In genomic region chr10:37865264-37865663, GRCh38 we compare ENCODE assay signal across 23 cellular contexts. TPM values are rescaled to one million over a fixed set of nuclear protein-coding genes. Genes with fewer than 3 reads are reported as not detected.
DNase-seq lines count a peak whose midpoint lies in the region; ATAC-seq, FAIRE-seq and TF ChIP-seq lines count a peak whose summit lies in the region.
"Had no signal": no experiment of that assay in that cellular context is flagged by ENCODE, and none has a peak within 500 bp of the region (broad histone marks: within the 10 kb centered on the region; RNA-seq: fewer than 3 reads in every experiment).

No MANE protein-coding gene starts in this region.

- H3K4me1 ChIP-seq in HepG2 (ENCODE audit: insufficient read depth, low read length) (peaks cover 49% of the 10 kb centered on the region), right lobe of liver (no peaks in the 10 kb centered on the region), OCI-LY7 (ENCODE audit: insufficient read depth, low read length, poor library complexity, severe bottlenecking) (peaks cover 18% of the 10 kb centered on the region)
- H3K4me1 ChIP-seq: BE2C, SJSA1 had no signal

- no peak overlapping the region for H3K9ac ChIP-seq in HepG2 (ENCODE audit: insufficient read depth, low read depth, low read length)

- ATAC-seq in HepG2 (peak; percentile 67), right lobe of liver (no peak), GM18868 (IDR thresholded peaks at IDR 0.05; ENCODE audit: unreplicated experiment) (no peak), HG02885 (IDR thresholded peaks at IDR 0.05; ENCODE audit: poor library complexity, unreplicated experiment) (no peak), GM21529 (IDR thresholded peaks at IDR 0.05; ENCODE audit: unreplicated experiment) (no peak)
- ATAC-seq: Panc1 had no signal

- no peak overlapping the region for H3K4me3 Mint-ChIP-seq in progenitor cell of endocrine pancreas (ENCODE audit: low read depth)
- H3K4me3 Mint-ChIP-seq: CD4-positive, CD25-positive, alpha-beta regulatory T cell had no signal

- H3K27ac ChIP-seq in HepG2 (ENCODE audit: extremely low read length, insufficient read depth, low read length) = no peak overlapping the region
- H3K27ac ChIP-seq in right lobe of liver = no peak overlapping the region
- peak overlapping the region; percentile 50 for H3K27ac ChIP-seq in OCI-LY7 (ENCODE audit: low read depth, low read length, poor library complexity, severe bottlenecking)
- H3K27ac ChIP-seq: SJSA1 had no signal

- H3K27me3 Mint-ChIP-seq in progenitor cell of endocrine pancreas = no peaks in the 10 kb centered on the region
- H3K27me3 Mint-ChIP-seq: CD4-positive, CD25-positive, alpha-beta regulatory T cell had no signal

- BruUV-seq in HepG2 (replicated peaks; lab: Mats Ljungman, UMichigan) (no TSS peak), OCI-LY7 (replicated peaks; lab: Mats Ljungman, UMichigan) (no TSS peak)

- H3K36me3 Mint-ChIP-seq in progenitor cell of endocrine pancreas (ENCODE audit: insufficient read depth) = peaks cover 2% of the 10 kb centered on the region
- H3K36me3 Mint-ChIP-seq: CD4-positive, CD25-positive, alpha-beta regulatory T cell had no signal

- DNase-seq in HepG2 (ENCODE audit: low spot score) (no peak), right lobe of liver (no peak), OCI-LY7 (ENCODE audit: low spot score) (no peak), fibroblast of peridontal ligament (ENCODE audit: extremely low read depth) (peak; percentile 4), progenitor cell of endocrine pancreas (ENCODE audit: low spot score, unreplicated experiment) (no peak)
- DNase-seq: 8988T; BE2C; CD4-positive, CD25-positive, alpha-beta regulatory T cell; COR-L47; DMS 273 treated with DMSO at 0.1 percent for 48 hours; DND-41; Kasumi-1; NCI-H1105 treated with DMSO at 0.1 percent for 48 hours; NCI-H1694; NCI-H510A; NCI-H82 had no signal

- TF ChIP-seq CTCF in HepG2 (CRISPR knock-in tag; IDR thresholded peaks at IDR 0.05) = no peak
- TF ChIP-seq CTCF in right lobe of liver (IDR thresholded peaks at IDR 0.05) = no peak
- no peak for TF ChIP-seq CTCF in OCI-LY7 (conservative IDR thresholded peaks at IDR 0.05; ENCODE audit: low read length)
- TF ChIP-seq CTCF in progenitor cell of endocrine pancreas (IDR thresholded peaks at IDR 0.05; ENCODE audit: unreplicated experiment) = no peak

- H4K20me1 ChIP-seq in HepG2 (ENCODE audit: insufficient read depth, low read length) = no peaks in the 10 kb centered on the region
- no peaks in the 10 kb centered on the region for H4K20me1 ChIP-seq in OCI-LY7 (ENCODE audit: insufficient read depth, low read length)

- intact Hi-C loops in HepG2 (cut with micrococcal nuclease; ENCODE audit: unreplicated experiment) = no loop called here
- intact Hi-C loops in right lobe of liver (cut with DNase I) = no loop called here
- intact Hi-C loops in OCI-LY7 (cut with micrococcal nuclease; ENCODE audit: unreplicated experiment) = no loop called here

- 6% methylated on average over 3 of the region's 3 CpGs for WGBS in HepG2 (ENCODE audit: low lambda C conversion rate)
- 64% methylated on average over 3 of the region's 3 CpGs for WGBS in right lobe of liver (ENCODE audit: insufficient coverage, low coverage, low lambda C conversion rate, missing lambda C conversion rate)

- FAIRE-seq in HepG2 (lab: Jason Lieb, UNC) = no peak
- FAIRE-seq: G401.6, H1 had no signal

- H3K4me3 ChIP-seq in HepG2 (replicated peaks in 1 of 3; ENCODE audit: insufficient read depth in 1 of 3, low read depth in 2 of 3, low read length in 3 of 3) (peak overlapping the region in 2 of 3 experiments; percentile 50 to 54; a peak in 2 of 6 replicates), right lobe of liver (no peak overlapping the region), OCI-LY7 (ENCODE audit: low read depth, low read length, poor library complexity, severe bottlenecking) (no peak overlapping the region)
- H3K4me3 ChIP-seq: SJSA1 had no signal

- no peak for TF ChIP-seq POLR2A in HepG2 (IDR thresholded peaks at IDR 0.05; ENCODE audit: insufficient read depth in 1 of 2, low read depth in 2 of 2, low read length in 2 of 2)
- no peak for TF ChIP-seq POLR2A in right lobe of liver (IDR thresholded peaks at IDR 0.05)

- POLR2A ChIA-PET in HepG2 (lab: Yijun Ruan, JAX) = no interaction called here
- POLR2A ChIA-PET in OCI-LY7 (lab: Charles Lee) = interaction anchor here (1.0 kb wide), 1 partner anchor 11 kb away, joined by 5 read pairs; no protein-coding TSS in a partner anchor

- in situ Hi-C loops in HepG2 (cut with HindIII; ENCODE audit: extremely low pct_ligation_motif_present, low pct_unique_long_range_greater_than_20kb) = no loop called here

- no peaks in the 10 kb centered on the region for H3K36me3 ChIP-seq in HepG2 (replicated peaks in 1 of 2; ENCODE audit: control insufficient read depth in 1 of 2, insufficient read depth in 2 of 2, low read length in 2 of 2)
- H3K36me3 ChIP-seq in right lobe of liver = no peaks in the 10 kb centered on the region
- H3K36me3 ChIP-seq in OCI-LY7 (ENCODE audit: insufficient read depth, low read length) = no peaks in the 10 kb centered on the region
- H3K36me3 ChIP-seq: BE2C, SJSA1 had no signal

- no peaks in the 10 kb centered on the region for H3K9me2 ChIP-seq in OCI-LY7 (ENCODE audit: insufficient read depth, low read length)

- CTCF ChIA-PET in HepG2 (lab: Yijun Ruan, JAX; ENCODE audit: low intra/inter-chr PET ratio, low total read pairs) (no interaction called here), OCI-LY7 (lab: Charles Lee; ENCODE audit: unreplicated experiment) (no interaction called here)

- no peak for TF ChIP-seq EP300 in HepG2 (IDR thresholded peaks at IDR 0.05; ENCODE audit: low read depth in 2 of 2, low read length in 2 of 2)
- TF ChIP-seq EP300 in HepG2 (CRISPR knock-in tag; IDR thresholded peaks at IDR 0.05; ENCODE audit: borderline replicate concordance) = no peak

- H3K27me3 ChIP-seq in HepG2 (ENCODE audit: control insufficient read depth in 1 of 2, insufficient read depth in 2 of 2, low read length in 2 of 2) (no peaks in the 10 kb centered on the region), right lobe of liver (no peaks in the 10 kb centered on the region)
- H3K27me3 ChIP-seq: BE2C, SJSA1 had no signal

- H3K79me2 ChIP-seq in HepG2 (ENCODE audit: insufficient read depth, low read length) = no peaks in the 10 kb centered on the region
- no peaks in the 10 kb centered on the region for H3K79me2 ChIP-seq in OCI-LY7 (ENCODE audit: insufficient read depth, low read depth, low read length)

- H3K9me3 ChIP-seq in HepG2 (ENCODE audit: low read length) = peaks cover 6% of the 10 kb centered on the region; the same call in 1 of the 2 replicates
- no peaks in the 10 kb centered on the region for H3K9me3 ChIP-seq in right lobe of liver
- peaks cover 6% of the 10 kb centered on the region; the same call in 1 of the 2 replicates for H3K9me3 ChIP-seq in OCI-LY7 (ENCODE audit: low read length)
- H3K9me3 ChIP-seq: BE2C had no signal

- H3K4me2 ChIP-seq in HepG2 (ENCODE audit: low read depth, low read length) (peak overlapping the region; percentile 69; the same call in 1 of the 2 replicates), OCI-LY7 (ENCODE audit: low read length) (peak overlapping the region; percentile 54)

- H3K4me1 Mint-ChIP-seq in progenitor cell of endocrine pancreas (ENCODE audit: low read depth) = no peaks in the 10 kb centered on the region
- H3K4me1 Mint-ChIP-seq: CD4-positive, CD25-positive, alpha-beta regulatory T cell had no signal

- H2AFZ ChIP-seq in HepG2 (ENCODE audit: low read length) (no peak overlapping the region), OCI-LY7 (ENCODE audit: low read length) (peak overlapping the region; percentile 91; the same call in 1 of the 2 replicates)

- TF ChIP-seq RAD21 in HepG2 (CRISPR knock-in tag; IDR thresholded peaks at IDR 0.05) = no peak

- H3K27ac Mint-ChIP-seq in progenitor cell of endocrine pancreas = no peak overlapping the region
- H3K27ac Mint-ChIP-seq: CD4-positive, CD25-positive, alpha-beta regulatory T cell had no signal

- H3K9me3 Mint-ChIP-seq in progenitor cell of endocrine pancreas (ENCODE audit: low read depth) = peaks cover 47% of the 10 kb centered on the region
- H3K9me3 Mint-ChIP-seq: CD4-positive, CD25-positive, alpha-beta regulatory T cell had no signal

TF ChIP-seq in HepG2, 621 proteins besides CTCF, POLR2A, EP300 and RAD21:
- peak; percentile 50; the same call in 1 of the 2 replicates for TF ChIP-seq FOSL2 (CRISPR knock-in tag; IDR thresholded peaks at IDR 0.05)
- TF ChIP-seq DDIT3 (CRISPR knock-in tag; IDR thresholded peaks at IDR 0.05) = no peak

RNA-seq across cellular contexts. Expression of gene ZNF248, which starts 7.9 kb away (rescaled TPM):
- total RNA-seq in HepG2 (2016; rRNA removed; fragmentation: Illumina TruSeq; extraction: Trizol) (12.5 and 12.8 TPM in 2 replicates), right lobe of liver (1 to 10 TPM; 3.3 to 5.5 (median 4.1) TPM), OCI-LY7 (2022) (15.6 and 16.0 TPM in 2 replicates), progenitor cell of endocrine pancreas (12.9 and 15.4 TPM in 2 replicates)
- total RNA-seq in HepG2 (2016; cell fraction: cytosol; rRNA removed; fragmentation: Illumina TruSeq; extraction: Trizol; ENCODE audit: low read depth) = 17.5 and 18.6 TPM in 2 replicates
- total RNA-seq in HepG2 (2016; cell fraction: insoluble cytoplasmic fraction; rRNA removed; fragmentation: Illumina TruSeq; extraction: Trizol) = 13.4 and 14.1 TPM in 2 replicates
- 11.2 and 11.4 TPM in 2 replicates for total RNA-seq in HepG2 (2016; cell fraction: membrane; rRNA removed; fragmentation: Illumina TruSeq; extraction: Trizol)
- total RNA-seq in HepG2 (2016; cell fraction: nucleus; rRNA removed; fragmentation: Illumina TruSeq; extraction: Trizol) = 31.5 and 33.7 TPM in 2 replicates
- polyA plus RNA-seq in HepG2 (2011; rRNA removed) = 11.9 and 13.3 TPM in 2 replicates
- polyA plus RNA-seq in HepG2 (2011; cell fraction: cytosol; rRNA removed) = 4.5 and 5.3 TPM in 2 replicates
- 36.5 and 39.1 TPM in 2 replicates for polyA plus RNA-seq in HepG2 (2011; cell fraction: nucleus; rRNA removed)
- polyA plus RNA-seq in HepG2 (2012) = 9.8 and 11.1 TPM in 2 replicates
- 1.2 and 2.5 TPM in 2 replicates for polyA plus RNA-seq in HepG2 (2016; cell fraction: cytosol; fragmentation: Illumina TruSeq; extraction: Trizol; ENCODE audit: low read depth)
- polyA plus RNA-seq in HepG2 (2016; cell fraction: insoluble cytoplasmic fraction; fragmentation: Illumina TruSeq; extraction: Trizol; ENCODE audit: low read depth) = 9.6 and 10.4 TPM in 2 replicates
- polyA plus RNA-seq in HepG2 (2016; cell fraction: membrane; fragmentation: Illumina TruSeq; extraction: Trizol; ENCODE audit: low read depth) = 4.5 and 5.0 TPM in 2 replicates
- polyA plus RNA-seq in HepG2 (2016; cell fraction: nucleus; fragmentation: Illumina TruSeq; extraction: Trizol; ENCODE audit: insufficient read depth, low read depth) = 26.8 and 29.6 TPM in 2 replicates
- polyA minus RNA-seq in HepG2 (2011; rRNA and poly(A)+ RNA removed; ENCODE audit: low replicate concordance) = 3.4 and 15.8 TPM in 2 replicates
- 6.0 TPM in 2 replicates for polyA minus RNA-seq in HepG2 (2011; cell fraction: cytosol; rRNA and poly(A)+ RNA removed)
- 77.4 and 79.8 TPM in 2 replicates for polyA minus RNA-seq in HepG2 (2011; cell fraction: nucleus; rRNA and poly(A)+ RNA removed)
- 13.4 and 16.8 TPM in 2 replicates for total RNA-seq in OCI-LY7 (2014; rRNA removed; shearing (Covaris generic))
- polyA plus RNA-seq: H1 had no signal

Comparison
In these comparisons a context has a peak if more than half of its experiments do, and no peak if none do; other contexts are left out.
1. H3K4me3 ChIP-seq: peak in HepG2 (2 of 3); none in right lobe of liver (0 of 3) and OCI-LY7 (single experiment).